In the genomic region with DNA sequence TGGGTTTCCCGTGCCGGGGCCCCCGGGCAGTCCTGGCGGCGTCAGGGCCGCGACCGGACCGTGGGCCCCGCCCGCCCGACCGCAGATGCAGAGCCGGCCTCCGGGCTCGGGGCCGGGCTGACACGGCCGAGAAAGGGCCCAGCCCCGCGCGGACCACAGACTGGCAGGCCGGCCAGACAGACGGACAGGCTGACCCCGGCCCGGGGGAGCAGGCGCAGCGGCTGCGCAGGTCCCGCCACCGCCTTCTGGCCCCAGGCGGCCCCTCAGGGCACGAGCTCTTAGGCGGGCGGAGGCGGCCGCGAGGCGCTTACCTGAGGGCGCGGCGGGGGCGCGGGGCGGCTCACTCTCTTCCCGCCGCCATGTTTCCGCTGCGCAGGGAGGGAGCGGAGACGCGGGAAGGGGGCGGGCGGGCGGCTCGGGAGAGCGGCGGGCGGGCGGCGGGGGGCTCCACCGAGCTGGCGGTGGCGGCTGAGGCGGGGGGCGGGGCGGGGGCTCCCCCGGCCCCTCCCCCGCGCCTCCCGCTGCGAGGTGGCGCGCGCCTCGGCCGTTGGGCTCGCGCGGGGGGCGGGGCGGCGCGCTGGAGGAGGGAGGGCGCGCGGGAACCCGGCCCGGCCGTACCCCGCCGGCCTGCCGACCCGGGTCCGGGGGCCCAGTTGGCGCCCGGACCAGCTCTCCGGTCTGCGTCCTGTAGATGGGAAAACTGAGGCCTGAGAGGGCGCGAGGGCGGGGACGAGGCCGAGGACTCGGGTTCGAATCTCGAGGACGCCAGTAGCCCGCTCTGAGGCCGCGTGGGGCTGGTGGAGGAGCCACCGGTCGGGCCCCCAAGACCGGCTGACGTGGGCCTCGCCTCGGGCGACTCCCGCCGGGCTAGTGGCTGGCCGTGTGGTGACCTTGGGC, we compare ENCODE assay signal across 2 cellular contexts.
TF ChIP-seq lines count a peak whose summit lies in the region.

A gene (minus strand): TSS at position 559 of the 897 bp plus-strand sequence. CDS start 56,173 bp downstream, outside the sequence.

TF ChIP-seq in IMR-90, 13 proteins besides CTCF, POLR2A, EP300 and RAD21:
- peak; percentile 27; the same call in 1 of the 2 replicates for TF ChIP-seq MAZ (IDR thresholded peaks at IDR 0.05; ENCODE audit: borderline replicate concordance, low read depth, low read length)
- TF ChIP-seq RFX5 (IDR thresholded peaks at IDR 0.05; ENCODE audit: low read depth, low read length), result no peak
- no peak for TF ChIP-seq NFE2L2 (IDR thresholded peaks at IDR 0.05; ENCODE audit: low read depth, low read length)
- TF ChIP-seq FOS (IDR thresholded peaks at IDR 0.05; ENCODE audit: low read depth, low read length), result no peak
- TF ChIP-seq CHD1 (IDR thresholded peaks at IDR 0.05; ENCODE audit: low read depth, low read length), result no peak
- TF ChIP-seq BHLHE40 (IDR thresholded peaks at IDR 0.05; ENCODE audit: low read depth, low read length), result 0 out of 2 replicates have a peak, but pooled peaks have one; percentile 14
- peak; percentile 41; the same call in 1 of the 2 replicates for TF ChIP-seq MXI1 (IDR thresholded peaks at IDR 0.05; ENCODE audit: borderline replicate concordance, low read depth, low read length)
- TF ChIP-seq, protein P1, sequence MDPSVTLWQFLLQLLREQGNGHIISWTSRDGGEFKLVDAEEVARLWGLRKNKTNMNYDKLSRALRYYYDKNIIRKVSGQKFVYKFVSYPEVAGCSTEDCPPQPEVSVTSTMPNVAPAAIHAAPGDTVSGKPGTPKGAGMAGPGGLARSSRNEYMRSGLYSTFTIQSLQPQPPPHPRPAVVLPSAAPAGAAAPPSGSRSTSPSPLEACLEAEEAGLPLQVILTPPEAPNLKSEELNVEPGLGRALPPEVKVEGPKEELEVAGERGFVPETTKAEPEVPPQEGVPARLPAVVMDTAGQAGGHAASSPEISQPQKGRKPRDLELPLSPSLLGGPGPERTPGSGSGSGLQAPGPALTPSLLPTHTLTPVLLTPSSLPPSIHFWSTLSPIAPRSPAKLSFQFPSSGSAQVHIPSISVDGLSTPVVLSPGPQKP (IDR thresholded peaks at IDR 0.05; ENCODE audit: borderline replicate concordance, low read depth, low read length), result no peak
- TF ChIP-seq CEBPB (IDR thresholded peaks at IDR 0.05; ENCODE audit: low read depth, low read length), result no peak
- TF ChIP-seq RCOR1 (IDR thresholded peaks at IDR 0.05; ENCODE audit: insufficient replicate concordance, low read length), result no peak
- TF ChIP-seq SMC3 (IDR thresholded peaks at IDR 0.05; ENCODE audit: low read depth, low read length), result no peak
- TF ChIP-seq MAFK (IDR thresholded peaks at IDR 0.05; ENCODE audit: low read depth, low read length), result no peak
- TF ChIP-seq, protein P2, sequence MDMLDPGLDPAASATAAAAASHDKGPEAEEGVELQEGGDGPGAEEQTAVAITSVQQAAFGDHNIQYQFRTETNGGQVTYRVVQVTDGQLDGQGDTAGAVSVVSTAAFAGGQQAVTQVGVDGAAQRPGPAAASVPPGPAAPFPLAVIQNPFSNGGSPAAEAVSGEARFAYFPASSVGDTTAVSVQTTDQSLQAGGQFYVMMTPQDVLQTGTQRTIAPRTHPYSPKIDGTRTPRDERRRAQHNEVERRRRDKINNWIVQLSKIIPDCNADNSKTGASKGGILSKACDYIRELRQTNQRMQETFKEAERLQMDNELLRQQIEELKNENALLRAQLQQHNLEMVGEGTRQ (IDR thresholded peaks at IDR 0.05; ENCODE audit: low read depth, low read length), result no peak

TF ChIP-seq in SK-N-SH treated with all-trans-retinoic acid at 6 μM for 48 hours, 23 proteins besides CTCF, POLR2A, EP300 and RAD21:
- TF ChIP-seq TCF4 (CRISPR knock-in tag; IDR thresholded peaks at IDR 0.05; ENCODE audit: borderline replicate concordance) (no peak), ZFP3 (CRISPR knock-in tag; IDR thresholded peaks at IDR 0.05) (peak; percentile 76), BACH2 (CRISPR knock-in tag; IDR thresholded peaks at IDR 0.05; ENCODE audit: borderline replicate concordance) (no peak), ZNF8 (CRISPR knock-in tag; IDR thresholded peaks at IDR 0.05) (no peak), ISL1 (CRISPR knock-in tag; IDR thresholded peaks at IDR 0.05) (no peak)
- TF ChIP-seq, protein P3, sequence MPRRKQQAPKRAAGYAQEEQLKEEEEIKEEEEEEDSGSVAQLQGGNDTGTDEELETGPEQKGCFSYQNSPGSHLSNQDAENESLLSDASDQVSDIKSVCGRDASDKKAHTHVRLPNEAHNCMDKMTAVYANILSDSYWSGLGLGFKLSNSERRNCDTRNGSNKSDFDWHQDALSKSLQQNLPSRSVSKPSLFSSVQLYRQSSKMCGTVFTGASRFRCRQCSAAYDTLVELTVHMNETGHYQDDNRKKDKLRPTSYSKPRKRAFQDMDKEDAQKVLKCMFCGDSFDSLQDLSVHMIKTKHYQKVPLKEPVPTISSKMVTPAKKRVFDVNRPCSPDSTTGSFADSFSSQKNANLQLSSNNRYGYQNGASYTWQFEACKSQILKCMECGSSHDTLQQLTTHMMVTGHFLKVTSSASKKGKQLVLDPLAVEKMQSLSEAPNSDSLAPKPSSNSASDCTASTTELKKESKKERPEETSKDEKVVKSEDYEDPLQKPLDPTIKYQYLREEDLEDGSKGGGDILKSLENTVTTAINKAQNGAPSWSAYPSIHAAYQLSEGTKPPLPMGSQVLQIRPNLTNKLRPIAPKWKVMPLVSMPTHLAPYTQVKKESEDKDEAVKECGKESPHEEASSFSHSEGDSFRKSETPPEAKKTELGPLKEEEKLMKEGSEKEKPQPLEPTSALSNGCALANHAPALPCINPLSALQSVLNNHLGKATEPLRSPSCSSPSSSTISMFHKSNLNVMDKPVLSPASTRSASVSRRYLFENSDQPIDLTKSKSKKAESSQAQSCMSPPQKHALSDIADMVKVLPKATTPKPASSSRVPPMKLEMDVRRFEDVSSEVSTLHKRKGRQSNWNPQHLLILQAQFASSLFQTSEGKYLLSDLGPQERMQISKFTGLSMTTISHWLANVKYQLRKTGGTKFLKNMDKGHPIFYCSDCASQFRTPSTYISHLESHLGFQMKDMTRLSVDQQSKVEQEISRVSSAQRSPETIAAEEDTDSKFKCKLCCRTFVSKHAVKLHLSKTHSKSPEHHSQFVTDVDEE (CRISPR knock-in tag; IDR thresholded peaks at IDR 0.05), result no peak
- TF ChIP-seq, protein P4, sequence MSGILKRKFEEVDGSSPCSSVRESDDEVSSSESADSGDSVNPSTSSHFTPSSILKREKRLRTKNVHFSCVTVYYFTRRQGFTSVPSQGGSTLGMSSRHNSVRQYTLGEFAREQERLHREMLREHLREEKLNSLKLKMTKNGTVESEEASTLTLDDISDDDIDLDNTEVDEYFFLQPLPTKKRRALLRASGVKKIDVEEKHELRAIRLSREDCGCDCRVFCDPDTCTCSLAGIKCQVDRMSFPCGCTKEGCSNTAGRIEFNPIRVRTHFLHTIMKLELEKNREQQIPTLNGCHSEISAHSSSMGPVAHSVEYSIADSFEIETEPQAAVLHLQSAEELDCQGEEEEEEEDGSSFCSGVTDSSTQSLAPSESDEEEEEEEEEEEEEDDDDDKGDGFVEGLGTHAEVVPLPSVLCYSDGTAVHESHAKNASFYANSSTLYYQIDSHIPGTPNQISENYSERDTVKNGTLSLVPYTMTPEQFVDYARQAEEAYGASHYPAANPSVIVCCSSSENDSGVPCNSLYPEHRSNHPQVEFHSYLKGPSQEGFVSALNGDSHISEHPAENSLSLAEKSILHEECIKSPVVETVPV (CRISPR knock-in tag; IDR thresholded peaks at IDR 0.05), result no peak
TF ChIP-seq in SK-N-SH treated with all-trans-retinoic acid at 6 μM for 48 hours: peak in this region for 1.
